Comparison of ENCODE assay signal across 8 cellular contexts in genomic region chr1:212607924-212608208, GRCh38. TPM values are rescaled to one million over a fixed set of nuclear protein-coding genes. Genes with fewer than 3 reads are reported as not detected.
DNase-seq lines count a peak whose midpoint lies in the region; ATAC-seq and TF ChIP-seq lines count a peak whose summit lies in the region.

No MANE protein-coding gene starts in this region.

- H3K36me3 ChIP-seq in breast epithelium (no peaks in the 10 kb centered on the region), urinary bladder (ENCODE audit: insufficient read depth) (no peaks in the 10 kb centered on the region)

- TF ChIP-seq POLR2A in breast epithelium (IDR thresholded peaks at IDR 0.05) = no peak

- no peak for ATAC-seq in stimulated activated naive CD8-positive, alpha-beta T cell treated with anti-CD3 and anti-CD28 coated beads, Interleukin-15, Interleukin-2, amounts not matched to agents 100 U/mL and 50 U/mL, for 24 hours
- ATAC-seq in HG03521 (IDR thresholded peaks at IDR 0.05; ENCODE audit: unreplicated experiment) (peak; percentile 3), memory B cell (ENCODE audit: low read depth) (peak; percentile 1)

- no peaks in the 10 kb centered on the region for H3K4me1 ChIP-seq in breast epithelium
- no peaks in the 10 kb centered on the region for H3K4me1 ChIP-seq in urinary bladder (ENCODE audit: insufficient read depth)

- intact Hi-C loops in breast epithelium (cut with DNase I; ENCODE audit: low total_unique reads) = loop anchor here (5.0 kb wide), 1 partner anchor 41 kb away; no protein-coding TSS in a partner anchor

- H3K27ac Mint-ChIP-seq in stimulated activated naive CD8-positive, alpha-beta T cell treated with anti-CD3 and anti-CD28 coated beads, Interleukin-15, Interleukin-2, amounts not matched to agents 100 ng/mL and 50 ng/mL, for 24 hours = peak overlapping the region; percentile 81
- peak overlapping the region; percentile 76 for H3K27ac Mint-ChIP-seq in memory B cell

- H3K27me3 ChIP-seq in breast epithelium = no peaks in the 10 kb centered on the region

- H3K4me3 Mint-ChIP-seq in stimulated activated naive CD8-positive, alpha-beta T cell treated with anti-CD3 and anti-CD28 coated beads, Interleukin-15, Interleukin-2, amounts not matched to agents 100 ng/mL and 50 ng/mL, for 24 hours = peak overlapping the region; percentile 89
- H3K4me3 Mint-ChIP-seq in memory B cell = peak overlapping the region; percentile 97

- no peaks in the 10 kb centered on the region for H3K9me3 Mint-ChIP-seq in stimulated activated naive CD8-positive, alpha-beta T cell treated with anti-CD3 and anti-CD28 coated beads, Interleukin-15, Interleukin-2, amounts not matched to agents 100 ng/mL and 50 ng/mL, for 24 hours
- H3K9me3 Mint-ChIP-seq in memory B cell = no peaks in the 10 kb centered on the region

- under 1% methylated on average over 27 of the region's 27 CpGs for WGBS in urinary bladder

- H3K9me3 ChIP-seq in breast epithelium = no peaks in the 10 kb centered on the region

- H3K27ac ChIP-seq in breast epithelium (peak overlapping the region; percentile 96 to 99), urinary bladder (ENCODE audit: low read depth) (peak overlapping the region; percentile 53)

- no peak for DNase-seq in stimulated activated naive CD8-positive, alpha-beta T cell treated with anti-CD3 and anti-CD28 coated beads, Interleukin-15, Interleukin-2, amounts not matched to agents 100 U/mL and 50 U/mL, for 24 hours
- DNase-seq in breast epithelium (ENCODE audit: low spot score in 2 of 2) (peak in 1 of 2 donors; percentile 60), memory B cell (ENCODE audit: low spot score in 2 of 2) (peak in 1 of 2 donors; percentile 43), NCI-H2107 (lab: John Stamatoyannopoulos, UW) (no peak), CD1c-positive myeloid dendritic cell (ENCODE audit: extremely low spot score) (no peak)

- peaks cover 54% of the 10 kb centered on the region for H3K4me1 Mint-ChIP-seq in stimulated activated naive CD8-positive, alpha-beta T cell treated with anti-CD3 and anti-CD28 coated beads, Interleukin-15, Interleukin-2, amounts not matched to agents 100 ng/mL and 50 ng/mL, for 24 hours (ENCODE audit: low read depth)
- H3K4me1 Mint-ChIP-seq in memory B cell = peaks cover 12% of the 10 kb centered on the region

- peaks cover 54% of the 10 kb centered on the region for H3K27me3 Mint-ChIP-seq in stimulated activated naive CD8-positive, alpha-beta T cell treated with anti-CD3 and anti-CD28 coated beads, Interleukin-15, Interleukin-2, amounts not matched to agents 100 ng/mL and 50 ng/mL, for 24 hours
- peaks cover 26% of the 10 kb centered on the region for H3K27me3 Mint-ChIP-seq in memory B cell

- TF ChIP-seq CTCF in breast epithelium (IDR thresholded peaks at IDR 0.05) = no peak

- peaks cover 16% of the 10 kb centered on the region for H3K36me3 Mint-ChIP-seq in stimulated activated naive CD8-positive, alpha-beta T cell treated with anti-CD3 and anti-CD28 coated beads, Interleukin-15, Interleukin-2, amounts not matched to agents 100 ng/mL and 50 ng/mL, for 24 hours (ENCODE audit: low read depth)
- H3K36me3 Mint-ChIP-seq in memory B cell = no peaks in the 10 kb centered on the region

- peak overlapping the region; percentile 74 to 93 (median 82) for H3K4me3 ChIP-seq in breast epithelium
- H3K4me3 ChIP-seq in urinary bladder (ENCODE audit: low read depth, low read length) = peak overlapping the region; percentile 63

RNA-seq across cellular contexts. Expression of gene ATF3, which starts 0.7 kb away (rescaled TPM):
- total RNA-seq in breast epithelium = 10 to 100 TPM in 2 of 3 donors, 1 to 10 TPM in 1; 6.7 to 90.9 (median 26.9) TPM
- total RNA-seq in urinary bladder = 20.2 TPM
- polyA plus RNA-seq in urinary bladder = 118 TPM
